Comparison of ENCODE assay signal across 1 cellular context in genomic region chr21:35026617-35027557, GRCh38.
TF ChIP-seq lines count a peak whose summit lies in the region.

No MANE protein-coding gene starts in this region.

TF ChIP-seq in GM12878, 131 proteins besides CTCF, POLR2A, EP300 and RAD21 (continued from another document and continues in another):
- TF ChIP-seq, protein P1, sequence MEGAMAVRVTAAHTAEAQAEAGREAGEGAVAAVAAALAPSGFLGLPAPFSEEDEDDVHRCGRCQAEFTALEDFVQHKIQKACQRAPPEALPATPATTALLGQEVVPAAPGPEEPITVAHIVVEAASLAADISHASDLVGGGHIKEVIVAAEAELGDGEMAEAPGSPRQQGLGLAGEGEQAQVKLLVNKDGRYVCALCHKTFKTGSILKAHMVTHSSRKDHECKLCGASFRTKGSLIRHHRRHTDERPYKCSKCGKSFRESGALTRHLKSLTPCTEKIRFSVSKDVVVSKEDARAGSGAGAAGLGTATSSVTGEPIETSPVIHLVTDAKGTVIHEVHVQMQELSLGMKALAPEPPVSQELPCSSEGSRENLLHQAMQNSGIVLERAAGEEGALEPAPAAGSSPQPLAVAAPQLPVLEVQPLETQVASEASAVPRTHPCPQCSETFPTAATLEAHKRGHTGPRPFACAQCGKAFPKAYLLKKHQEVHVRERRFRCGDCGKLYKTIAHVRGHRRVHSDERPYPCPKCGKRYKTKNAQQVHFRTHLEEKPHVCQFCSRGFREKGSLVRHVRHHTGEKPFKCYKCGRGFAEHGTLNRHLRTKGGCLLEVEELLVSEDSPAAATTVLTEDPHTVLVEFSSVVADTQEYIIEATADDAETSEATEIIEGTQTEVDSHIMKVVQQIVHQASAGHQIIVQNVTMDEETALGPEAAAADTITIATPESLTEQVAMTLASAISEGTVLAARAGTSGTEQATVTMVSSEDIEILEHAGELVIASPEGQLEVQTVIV (IDR thresholded peaks at IDR 0.05; ENCODE audit: borderline replicate concordance, partially characterized antibody): no peak
- TF ChIP-seq YBX1 (IDR thresholded peaks at IDR 0.05) (no peak), ZNF622 (IDR thresholded peaks at IDR 0.05) (no peak), KLF5 (IDR thresholded peaks at IDR 0.05; ENCODE audit: partially characterized antibody) (no peak), EZH2 (IDR thresholded peaks at IDR 0.05; ENCODE audit: borderline replicate concordance, control insufficient read depth, low read depth, low read length) (no peak), POLR2AphosphoS5 (IDR thresholded peaks at IDR 0.05; ENCODE audit: low read length) (no peak), IRF3 (IDR thresholded peaks at IDR 0.05) (no peak), BCLAF1 (IDR thresholded peaks at IDR 0.05) (no peak), BHLHE40 (IDR thresholded peaks at IDR 0.05; ENCODE audit: borderline replicate concordance in 1 of 2, low read depth in 2 of 2, low read length in 1 of 2) (no peak), GATAD2B (conservative IDR thresholded peaks at IDR 0.05; ENCODE audit: low read depth) (no peak), SMAD1 (IDR thresholded peaks at IDR 0.05; ENCODE audit: low read depth, partially characterized antibody) (no peak), CBFB (IDR thresholded peaks at IDR 0.05; ENCODE audit: low read depth) (peak; percentile 89), EED (IDR thresholded peaks at IDR 0.05; ENCODE audit: low read depth) (peak; percentile 56; the same call in 1 of the 2 replicates), ETV6 (conservative IDR thresholded peaks at IDR 0.05 in 1 of 2, IDR thresholded peaks at IDR 0.05 in 1 of 2; ENCODE audit: borderline replicate concordance in 1 of 2, low read depth in 1 of 2) (0 out of 4 replicates have a peak, but pooled peaks of 1 of the 2 experiments have one; percentile 35), HDAC6 (IDR thresholded peaks at IDR 0.05; ENCODE audit: unreplicated experiment) (peak; percentile 95), RCOR1 (conservative IDR thresholded peaks at IDR 0.05; ENCODE audit: low read depth, low read length) (no peak), ZBTB4 (CRISPR knock-in tag; IDR thresholded peaks at IDR 0.05) (no peak), E2F8 (IDR thresholded peaks at IDR 0.05; ENCODE audit: low read depth, partially characterized antibody) (no peak), NFIC (IDR thresholded peaks at IDR 0.05; ENCODE audit: low read depth, low read length) (0 out of 2 replicates have a peak, but pooled peaks have one; percentile 6), SPI1 (IDR thresholded peaks at IDR 0.05; ENCODE audit: borderline replicate concordance, insufficient read depth, low read depth, low read length) (no peak), MTA3 (IDR thresholded peaks at IDR 0.05; ENCODE audit: borderline replicate concordance, low read length) (no peak), MYB (IDR thresholded peaks at IDR 0.05; ENCODE audit: borderline replicate concordance, low read depth, low read length) (no peak), CHD2 (IDR thresholded peaks at IDR 0.05; ENCODE audit: borderline replicate concordance, low read depth, low read length) (no peak), PML (IDR thresholded peaks at IDR 0.05; ENCODE audit: low read length) (no peak), BRCA1 (IDR thresholded peaks at IDR 0.05; ENCODE audit: low read depth, low read length) (no peak), POLR2AphosphoS2 (IDR thresholded peaks at IDR 0.05; ENCODE audit: low read depth, low read length) (no peak), PAX5 (IDR thresholded peaks at IDR 0.05; ENCODE audit: borderline replicate concordance, low read depth, low read length) (no peak), NFXL1 (IDR thresholded peaks at IDR 0.05; ENCODE audit: borderline replicate concordance) (no peak), KDM1A (IDR thresholded peaks at IDR 0.05; ENCODE audit: borderline replicate concordance) (no peak), YY1 (IDR thresholded peaks at IDR 0.05; ENCODE audit: low read depth, low read length) (0 out of 2 replicates have a peak, but pooled peaks have one; percentile 30)
- TF ChIP-seq, protein P2, sequence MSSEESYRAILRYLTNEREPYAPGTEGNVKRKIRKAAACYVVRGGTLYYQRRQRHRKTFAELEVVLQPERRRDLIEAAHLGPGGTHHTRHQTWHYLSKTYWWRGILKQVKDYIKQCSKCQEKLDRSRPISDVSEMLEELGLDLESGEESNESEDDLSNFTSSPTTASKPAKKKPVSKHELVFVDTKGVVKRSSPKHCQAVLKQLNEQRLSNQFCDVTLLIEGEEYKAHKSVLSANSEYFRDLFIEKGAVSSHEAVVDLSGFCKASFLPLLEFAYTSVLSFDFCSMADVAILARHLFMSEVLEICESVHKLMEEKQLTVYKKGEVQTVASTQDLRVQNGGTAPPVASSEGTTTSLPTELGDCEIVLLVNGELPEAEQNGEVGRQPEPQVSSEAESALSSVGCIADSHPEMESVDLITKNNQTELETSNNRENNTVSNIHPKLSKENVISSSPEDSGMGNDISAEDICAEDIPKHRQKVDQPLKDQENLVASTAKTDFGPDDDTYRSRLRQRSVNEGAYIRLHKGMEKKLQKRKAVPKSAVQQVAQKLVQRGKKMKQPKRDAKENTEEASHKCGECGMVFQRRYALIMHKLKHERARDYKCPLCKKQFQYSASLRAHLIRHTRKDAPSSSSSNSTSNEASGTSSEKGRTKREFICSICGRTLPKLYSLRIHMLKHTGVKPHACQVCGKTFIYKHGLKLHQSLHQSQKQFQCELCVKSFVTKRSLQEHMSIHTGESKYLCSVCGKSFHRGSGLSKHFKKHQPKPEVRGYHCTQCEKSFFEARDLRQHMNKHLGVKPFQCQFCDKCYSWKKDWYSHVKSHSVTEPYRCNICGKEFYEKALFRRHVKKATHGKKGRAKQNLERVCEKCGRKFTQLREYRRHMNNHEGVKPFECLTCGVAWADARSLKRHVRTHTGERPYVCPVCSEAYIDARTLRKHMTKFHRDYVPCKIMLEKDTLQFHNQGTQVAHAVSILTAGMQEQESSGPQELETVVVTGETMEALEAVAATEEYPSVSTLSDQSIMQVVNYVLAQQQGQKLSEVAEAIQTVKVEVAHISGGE (CRISPR knock-in tag; IDR thresholded peaks at IDR 0.05): no peak
- TF ChIP-seq, protein P3, sequence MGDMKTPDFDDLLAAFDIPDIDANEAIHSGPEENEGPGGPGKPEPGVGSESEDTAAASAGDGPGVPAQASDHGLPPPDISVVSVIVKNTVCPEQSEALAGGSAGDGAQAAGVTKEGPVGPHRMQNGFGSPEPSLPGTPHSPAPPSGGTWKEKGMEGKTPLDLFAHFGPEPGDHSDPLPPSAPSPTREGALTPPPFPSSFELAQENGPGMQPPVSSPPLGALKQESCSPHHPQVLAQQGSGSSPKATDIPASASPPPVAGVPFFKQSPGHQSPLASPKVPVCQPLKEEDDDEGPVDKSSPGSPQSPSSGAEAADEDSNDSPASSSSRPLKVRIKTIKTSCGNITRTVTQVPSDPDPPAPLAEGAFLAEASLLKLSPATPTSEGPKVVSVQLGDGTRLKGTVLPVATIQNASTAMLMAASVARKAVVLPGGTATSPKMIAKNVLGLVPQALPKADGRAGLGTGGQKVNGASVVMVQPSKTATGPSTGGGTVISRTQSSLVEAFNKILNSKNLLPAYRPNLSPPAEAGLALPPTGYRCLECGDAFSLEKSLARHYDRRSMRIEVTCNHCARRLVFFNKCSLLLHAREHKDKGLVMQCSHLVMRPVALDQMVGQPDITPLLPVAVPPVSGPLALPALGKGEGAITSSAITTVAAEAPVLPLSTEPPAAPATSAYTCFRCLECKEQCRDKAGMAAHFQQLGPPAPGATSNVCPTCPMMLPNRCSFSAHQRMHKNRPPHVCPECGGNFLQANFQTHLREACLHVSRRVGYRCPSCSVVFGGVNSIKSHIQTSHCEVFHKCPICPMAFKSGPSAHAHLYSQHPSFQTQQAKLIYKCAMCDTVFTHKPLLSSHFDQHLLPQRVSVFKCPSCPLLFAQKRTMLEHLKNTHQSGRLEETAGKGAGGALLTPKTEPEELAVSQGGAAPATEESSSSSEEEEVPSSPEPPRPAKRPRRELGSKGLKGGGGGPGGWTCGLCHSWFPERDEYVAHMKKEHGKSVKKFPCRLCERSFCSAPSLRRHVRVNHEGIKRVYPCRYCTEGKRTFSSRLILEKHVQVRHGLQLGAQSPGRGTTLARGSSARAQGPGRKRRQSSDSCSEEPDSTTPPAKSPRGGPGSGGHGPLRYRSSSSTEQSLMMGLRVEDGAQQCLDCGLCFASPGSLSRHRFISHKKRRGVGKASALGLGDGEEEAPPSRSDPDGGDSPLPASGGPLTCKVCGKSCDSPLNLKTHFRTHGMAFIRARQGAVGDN (IDR thresholded peaks at IDR 0.05): no peak
